Comparison of ENCODE assay signal across 8 cellular contexts in genomic region chr11:20364412-20364792, GRCh38. TPM values are rescaled to one million over a fixed set of nuclear protein-coding genes. Genes with fewer than 3 reads are reported as not detected.
DNase-seq lines count a peak whose midpoint lies in the region; ATAC-seq and TF ChIP-seq lines count a peak whose summit lies in the region.

No MANE protein-coding gene starts in this region.

- in situ Hi-C loops in G401 (cut with HindIII; ENCODE audit: low sequenced_read_pairs), result no loop called here

- 83 to 94% methylated on average over 1 to 2 of the region's 2 CpGs for WGBS in endodermal cell (ENCODE audit: insufficient coverage in 1 of 2, insufficient read length in 1 of 2), 2 experiments

- peak overlapping the region; percentile 87 for H3K27ac Mint-ChIP-seq in endodermal cell

- TF ChIP-seq CTCF in endodermal cell (conservative IDR thresholded peaks at IDR 0.05), result no peak

- peak overlapping the region; percentile 65 for H3K4me3 Mint-ChIP-seq in endodermal cell

- H3K4me1 Mint-ChIP-seq in endodermal cell, result peaks cover 26% of the 10 kb centered on the region

- peaks cover 2% of the 10 kb centered on the region for H3K36me3 Mint-ChIP-seq in endodermal cell (ENCODE audit: low read depth)

- H3K4me1 ChIP-seq in endodermal cell (ENCODE audit: control insufficient read depth, insufficient read depth, low read length) (peaks cover 2% of the 10 kb centered on the region), neuron (ENCODE audit: insufficient read depth, low read length) (peaks cover 10% of the 10 kb centered on the region)

- peak overlapping the region; percentile 63 for H2AFZ ChIP-seq in neuron (ENCODE audit: low read depth, low read length)

- ATAC-seq in GM18520 (IDR thresholded peaks at IDR 0.05; ENCODE audit: unreplicated experiment), result no peak

- H3K36me3 ChIP-seq in endodermal cell (ENCODE audit: control insufficient read depth, insufficient read depth, low read length), result no peaks in the 10 kb centered on the region
- no peaks in the 10 kb centered on the region for H3K36me3 ChIP-seq in neuron (ENCODE audit: insufficient read depth, low read length)

- H3K9me3 Mint-ChIP-seq in endodermal cell, result peaks cover 3% of the 10 kb centered on the region

- peaks cover 27% of the 10 kb centered on the region for H3K27me3 Mint-ChIP-seq in endodermal cell (ENCODE audit: insufficient read depth)

- H3K9me3 ChIP-seq in endodermal cell (ENCODE audit: control insufficient read depth, low read length) (no peaks in the 10 kb centered on the region), neuron (ENCODE audit: low read length) (peaks cover 4% of the 10 kb centered on the region)

- H3K27ac ChIP-seq in endodermal cell (ENCODE audit: low read depth, low read length), result no peak overlapping the region

- peak overlapping the region; percentile 80 for H3K4me3 ChIP-seq in endodermal cell (ENCODE audit: low read length)
- no peak overlapping the region for H3K4me3 ChIP-seq in neuron (ENCODE audit: low read length)

- peak overlapping the region; percentile 52 for H3K9ac ChIP-seq in endodermal cell (ENCODE audit: extremely low read depth, low read length, poor library complexity, severe bottlenecking)

- DNase-seq in ELF-1 (ENCODE audit: low read depth, low spot score) (peak; percentile 27), NCI-H69 (lab: John Stamatoyannopoulos, UW) (peak; percentile 85), endodermal cell (no peak), G401 (ENCODE audit: low spot score) (no peak), MV-4-11 (lab: John Stamatoyannopoulos, UW) (no peak)
- DNase-seq in activated effector memory CD4-positive, alpha-beta T cell treated with Interleukin-2 at 50 U/mL for 16 hours, result no peak

- peaks cover 22% of the 10 kb centered on the region for H3K27me3 ChIP-seq in endodermal cell (ENCODE audit: control insufficient read depth, insufficient read depth, low read length, poor library complexity, severe bottlenecking)
- H3K27me3 ChIP-seq in neuron (ENCODE audit: insufficient read depth, low read length), result peaks cover 26% of the 10 kb centered on the region

RNA-seq across cellular contexts. Expression of gene HTATIP2, which starts 0.9 kb away (rescaled TPM):
- total RNA-seq in endodermal cell, result 10 to 100 TPM; 52.5 to 66.6 TPM
- polyA plus RNA-seq in endodermal cell (2013, experiment 1 of 2), result 10.2 TPM
- polyA plus RNA-seq in endodermal cell (2013, experiment 2 of 2), result 9.6 TPM
- total RNA-seq in G401 (2014; rRNA removed; shearing (Covaris generic)), result not detected in 2 replicates

RNA-seq across cellular contexts. Expression of gene PRMT3, which starts 23.1 kb away (rescaled TPM):
- total RNA-seq in endodermal cell, result 10 to 100 TPM; 26.2 to 27.1 TPM
- 22.0 TPM for polyA plus RNA-seq in endodermal cell (2013, experiment 1 of 2)
- polyA plus RNA-seq in endodermal cell (2013, experiment 2 of 2), result 21.7 TPM
- 30.9 and 53.6 TPM in 2 replicates for total RNA-seq in G401 (2014; rRNA removed; shearing (Covaris generic))

Comparison
In these comparisons a context has a peak if more than half of its experiments do, and no peak if none do; other contexts are left out.
1. DNase-seq: peak in ELF-1 (single experiment) and NCI-H69 (single experiment); none in endodermal cell (single experiment), activated effector memory CD4-positive, alpha-beta T cell treated with Interleukin-2 at 50 U/mL for 16 hours (single experiment), G401 (single experiment) and MV-4-11 (single experiment).
2. RNA of gene HTATIP2, which starts 0.9 kb away (total RNA-seq): 52.5 to 66.6 TPM in endodermal cell; not detected in G401; every median in the first group is over 10 times any median in the second.